In genomic region chr18:30446605-30447004, GRCh38 we compare ENCODE assay signal across 26 cellular contexts.
"Had no signal": no experiment of that assay in that cellular context is flagged by ENCODE, and none has a peak within 500 bp of the region (broad histone marks: within the 10 kb centered on the region; RNA-seq: fewer than 3 reads in every experiment).

No MANE protein-coding gene starts in this region.

- H3K4me3 Mint-ChIP-seq: mesothelial cell of epicardium; naive B cell; natural killer cell; stimulated activated naive B cell treated with anti-CD40 and anti-IgM and Interleukin-4, amounts not matched to agents 10 μg/mL and 1 μg/mL and 100 μg/mL, for 72 hours had no signal

- H3K4me1 ChIP-seq: left ventricle myocardium inferior, pancreas, prostate gland, stomach, testis, thyroid gland, transverse colon, upper lobe of left lung, vagina had no signal

- H3K36me3 ChIP-seq: left ventricle myocardium inferior, pancreas, prostate gland, stomach, thyroid gland, transverse colon, upper lobe of left lung, vagina had no signal

- H3K27me3 ChIP-seq: stomach, testis, thyroid gland, transverse colon, upper lobe of left lung, vagina had no signal

- DNase-seq: kidney; left colon; left ventricle myocardium inferior; mesenchymal stem cell; naive B cell; natural killer cell; nucleus accumbens; pancreas; retina; right cardiac atrium; stimulated activated CD4-positive, alpha-beta T cell treated with anti-CD3 and anti-CD28 coated beads, Interleukin-12 subunit alpha, Interleukin-12 subunit beta, amount 100 ng/mL, for 4 hours; stimulated activated CD4-positive, alpha-beta T cell treated with anti-CD3 and anti-CD28 coated beads, Interleukin-15, amount 100 ng/mL, for 24 hours; stimulated activated CD4-positive, alpha-beta T cell treated with anti-CD3 and anti-CD28 coated beads, Interleukin-2, amount 100 ng/mL, for 24 hours; stimulated activated CD4-positive, alpha-beta T cell treated with anti-CD3 and anti-CD28 coated beads, Interleukin-4, amount 100 ng/mL, for 1 hour; stimulated activated naive B cell treated with anti-CD40 and anti-IgM and Interleukin-4, amounts not matched to agents 10 μg/mL and 1 μg/mL and 100 μg/mL, for 72 hours; stimulated activated naive CD8-positive, alpha-beta T cell treated with anti-CD3 and anti-CD28 coated beads, Interleukin-15, Interleukin-2, amounts not matched to agents 100 U/mL and 50 U/mL, for 24 hours; stomach; testis; thyroid gland; transverse colon; upper lobe of left lung had no signal

- H3K27me3 Mint-ChIP-seq: naive B cell; stimulated activated naive B cell treated with anti-CD40 and anti-IgM and Interleukin-4, amounts not matched to agents 10 μg/mL and 1 μg/mL and 100 μg/mL, for 72 hours had no signal

- H3K27ac Mint-ChIP-seq: mesothelial cell of epicardium; naive B cell; natural killer cell; stimulated activated naive B cell treated with anti-CD40 and anti-IgM and Interleukin-4, amounts not matched to agents 10 μg/mL and 1 μg/mL and 100 μg/mL, for 72 hours had no signal

- H3K4me3 ChIP-seq: left ventricle myocardium inferior, pancreas, prostate gland, skin epidermis, stomach, testis, thyroid gland, transverse colon, upper lobe of left lung, vagina had no signal

- H3K4me1 Mint-ChIP-seq: naive B cell; natural killer cell; stimulated activated naive B cell treated with anti-CD40 and anti-IgM and Interleukin-4, amounts not matched to agents 10 μg/mL and 1 μg/mL and 100 μg/mL, for 72 hours had no signal

- H3K36me3 Mint-ChIP-seq: mesothelial cell of epicardium; naive B cell; stimulated activated naive B cell treated with anti-CD40 and anti-IgM and Interleukin-4, amounts not matched to agents 10 μg/mL and 1 μg/mL and 100 μg/mL, for 72 hours had no signal

- H3K27ac ChIP-seq: left ventricle myocardium inferior, pancreas, prostate gland, skin epidermis, stomach, testis, thyroid gland, transverse colon, upper lobe of left lung, vagina had no signal

- H3K9me3 ChIP-seq: left ventricle myocardium inferior, pancreas, prostate gland, stomach, testis, thyroid gland, transverse colon, upper lobe of left lung, vagina had no signal

- ATAC-seq: left colon; natural killer cell; pancreas; right cardiac atrium; sciatic nerve; stimulated activated naive B cell treated with anti-CD40 and anti-IgM and Interleukin-4, amounts not matched to agents 10 μg/mL and 1 μg/mL and 100 μg/mL, for 72 hours; stimulated activated naive CD8-positive, alpha-beta T cell treated with anti-CD3 and anti-CD28 coated beads, Interleukin-15, Interleukin-2, amounts not matched to agents 100 U/mL and 50 U/mL, for 24 hours had no signal
